ENCODE assay signal across 8 cellular contexts in the genomic region with DNA sequence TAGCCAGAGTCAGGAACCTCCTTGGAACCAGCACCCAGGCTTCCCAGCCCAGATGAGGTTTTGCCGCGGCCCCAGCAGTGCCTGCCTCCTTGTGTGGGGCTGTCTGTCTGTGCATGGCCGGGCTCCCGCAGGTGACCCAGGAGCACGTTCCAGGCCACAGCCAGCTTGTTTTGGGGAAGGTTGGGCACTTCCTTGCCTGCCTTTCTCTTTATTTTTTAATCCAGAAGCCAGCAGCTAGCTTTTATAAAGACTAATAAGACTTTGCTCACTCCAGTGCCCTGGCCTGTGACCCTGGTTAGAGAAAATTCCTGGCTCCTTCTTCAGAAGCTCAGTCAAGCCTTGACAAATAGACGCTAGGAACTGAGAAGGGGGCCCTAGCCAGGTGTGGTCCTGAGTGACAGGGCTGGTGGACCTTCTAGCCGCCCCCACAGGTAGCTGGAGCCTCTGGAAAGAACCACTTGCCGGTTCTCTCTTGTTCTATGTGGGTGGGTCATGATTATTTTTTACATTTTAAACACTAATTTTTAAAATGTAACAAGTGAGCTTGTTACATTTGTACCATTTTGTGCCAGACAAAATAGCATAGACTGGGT. TPM values are rescaled to one million over a fixed set of nuclear protein-coding genes. Genes with fewer than 3 reads are reported as not detected.
DNase-seq lines count a peak whose midpoint lies in the region; ATAC-seq and TF ChIP-seq lines count a peak whose summit lies in the region.

No MANE protein-coding gene starts in this region.

- H3K9me3 ChIP-seq in ES-I3 (ENCODE audit: control insufficient read depth, insufficient read depth, low read length) (no peaks in the 10 kb centered on the region), Loucy (ENCODE audit: insufficient read depth, low read depth, low read length) (no peaks in the 10 kb centered on the region), osteoblast (ENCODE audit: low read depth, low read length) (no peaks in the 10 kb centered on the region)

- peak overlapping the region; percentile 97 for H3K4me3 ChIP-seq in Loucy (ENCODE audit: low read length, poor library complexity, severe bottlenecking)
- H3K4me3 ChIP-seq in osteoblast (ENCODE audit: insufficient read depth, low read length), result peak overlapping the region; percentile 78

- H3K27me3 ChIP-seq in Loucy (ENCODE audit: insufficient read depth, low read length, poor library complexity, severe bottlenecking) (no peaks in the 10 kb centered on the region), osteoblast (ENCODE audit: insufficient read depth, low read length) (no peaks in the 10 kb centered on the region)

- no peak for ATAC-seq in effector memory CD8-positive, alpha-beta T cell (replicated peaks)
- no peak for ATAC-seq in GM19395 (IDR thresholded peaks at IDR 0.05; ENCODE audit: unreplicated experiment)

- no peaks in the 10 kb centered on the region for H3K9me3 Mint-ChIP-seq in effector memory CD8-positive, alpha-beta T cell

- H3K27ac ChIP-seq in osteoblast (ENCODE audit: low read depth, low read length), result no peak overlapping the region

- no peak for TF ChIP-seq CTCF in Loucy (conservative IDR thresholded peaks at IDR 0.05; ENCODE audit: low read length)
- no peak for TF ChIP-seq CTCF in osteoblast (IDR thresholded peaks at IDR 0.05; ENCODE audit: extremely low read depth, low read depth, low read length)

- H3K4me1 ChIP-seq in ES-I3 (ENCODE audit: insufficient read depth, low read length), result no peaks in the 10 kb centered on the region; the same call in 1 of the 2 replicates
- peaks cover 54% of the 10 kb centered on the region for H3K4me1 ChIP-seq in Loucy (ENCODE audit: insufficient read depth, low read length, poor library complexity, severe bottlenecking)
- peaks cover 6% of the 10 kb centered on the region for H3K4me1 ChIP-seq in osteoblast (ENCODE audit: insufficient read depth, low read length)

- peaks cover 18% of the 10 kb centered on the region for H3K36me3 Mint-ChIP-seq in effector memory CD8-positive, alpha-beta T cell (ENCODE audit: insufficient read depth)

- H3K36me3 ChIP-seq in ES-I3 (ENCODE audit: insufficient read depth, low read length) (no peaks in the 10 kb centered on the region), Loucy (ENCODE audit: insufficient read depth, low read length) (0 out of 2 replicates have a peak, but pooled peaks cover 3% of the 10 kb centered on the region), osteoblast (ENCODE audit: insufficient read depth, low read length) (peaks cover 3% of the 10 kb centered on the region)

- no peaks in the 10 kb centered on the region for H3K9me2 ChIP-seq in Loucy (replicated peaks; ENCODE audit: low read depth, low read length)

- no peaks in the 10 kb centered on the region for H3K27me3 Mint-ChIP-seq in effector memory CD8-positive, alpha-beta T cell

- H3K4me2 ChIP-seq in Loucy (ENCODE audit: low read depth, low read length, poor library complexity, severe bottlenecking), result peak overlapping the region; percentile 96
- peak overlapping the region; percentile 95 for H3K4me2 ChIP-seq in osteoblast (ENCODE audit: insufficient read depth, low read length)

- no peak for DNase-seq in effector memory CD8-positive, alpha-beta T cell
- DNase-seq in osteoblast (ENCODE audit: insufficient read length, low spot score, missing footprints) (no peak), mesenteric fat pad (ENCODE audit: low spot score) (no peak), EL (no peak), cerebellum (ENCODE audit: low spot score) (no peak)

- H2AFZ ChIP-seq in Loucy (ENCODE audit: low read length), result peak overlapping the region; percentile 99
- peak overlapping the region; percentile 95 for H2AFZ ChIP-seq in osteoblast (ENCODE audit: low read length)

- H3K4me3 Mint-ChIP-seq in effector memory CD8-positive, alpha-beta T cell, result peak overlapping the region; percentile 96 to 99

- peaks cover 9% of the 10 kb centered on the region; the same call in 1 of the 2 replicates for H3F3A ChIP-seq in Loucy (ENCODE audit: low read depth)

- H4K20me1 ChIP-seq in Loucy (ENCODE audit: insufficient read depth, low read length, poor library complexity, severe bottlenecking), result no peaks in the 10 kb centered on the region
- no peaks in the 10 kb centered on the region for H4K20me1 ChIP-seq in osteoblast (ENCODE audit: insufficient read depth, low read length)

- peaks cover 29 to 30% of the 10 kb centered on the region in 2 donors for H3K4me1 Mint-ChIP-seq in effector memory CD8-positive, alpha-beta T cell (ENCODE audit: low read depth in 2 of 2)

- H3K79me2 ChIP-seq in Loucy (ENCODE audit: insufficient read depth, low read length) (peaks cover 28% of the 10 kb centered on the region), osteoblast (ENCODE audit: insufficient read depth, low read length) (no peaks in the 10 kb centered on the region)

- H3K27ac Mint-ChIP-seq in effector memory CD8-positive, alpha-beta T cell, result peak overlapping the region; percentile 86 to 93

- H3K9ac ChIP-seq in ES-I3 (ENCODE audit: low read depth, low read length), result peak overlapping the region; percentile 57
- H3K9ac ChIP-seq in Loucy (ENCODE audit: low read depth, low read length, poor library complexity, severe bottlenecking), result peak overlapping the region; percentile 91

RNA-seq across cellular contexts. Expression of a gene that starts 0.8 kb away (rescaled TPM):
- total RNA-seq in osteoblast (2.5 and 3.8 TPM in 2 replicates), mesenteric fat pad (6.9 TPM), cerebellum (3.2 TPM)
